Comparison of ENCODE assay signal across 1 cellular context in genomic region chr16:474420-475122, GRCh38.
A peak's percentile ranks its signal among the peaks of the same experiment; 100 is the strongest.
TF ChIP-seq lines count a peak whose summit lies in the region.

No MANE protein-coding gene starts in this region.

TF ChIP-seq in HepG2, 621 proteins besides CTCF, POLR2A, EP300 and RAD21 (continues in another document):
- TF ChIP-seq, protein P1, sequence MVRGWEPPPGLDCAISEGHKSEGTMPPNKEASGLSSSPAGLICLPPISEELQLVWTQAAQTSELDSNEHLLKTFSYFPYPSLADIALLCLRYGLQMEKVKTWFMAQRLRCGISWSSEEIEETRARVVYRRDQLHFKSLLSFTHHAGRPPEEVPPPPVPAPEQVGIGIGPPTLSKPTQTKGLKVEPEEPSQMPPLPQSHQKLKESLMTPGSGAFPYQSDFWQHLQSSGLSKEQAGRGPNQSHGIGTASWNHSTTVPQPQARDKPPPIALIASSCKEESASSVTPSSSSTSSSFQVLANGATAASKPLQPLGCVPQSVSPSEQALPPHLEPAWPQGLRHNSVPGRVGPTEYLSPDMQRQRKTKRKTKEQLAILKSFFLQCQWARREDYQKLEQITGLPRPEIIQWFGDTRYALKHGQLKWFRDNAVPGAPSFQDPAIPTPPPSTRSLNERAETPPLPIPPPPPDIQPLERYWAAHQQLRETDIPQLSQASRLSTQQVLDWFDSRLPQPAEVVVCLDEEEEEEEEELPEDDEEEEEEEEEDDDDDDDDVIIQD (CRISPR knock-in tag; IDR thresholded peaks at IDR 0.05; ENCODE audit: low read depth) = 0 out of 2 replicates have a peak, but pooled peaks have one; percentile 47
- peak; percentile 82 for TF ChIP-seq GATAD2A (CRISPR knock-in tag; IDR thresholded peaks at IDR 0.05)
- 0 out of 2 replicates have a peak, but pooled peaks have one; percentile 54 for TF ChIP-seq ZBTB37 (CRISPR knock-in tag; IDR thresholded peaks at IDR 0.05)
- no peak for TF ChIP-seq TBL1XR1 (IDR thresholded peaks at IDR 0.05; ENCODE audit: borderline replicate concordance, low read length, partially characterized antibody)
- peak; percentile 35; the same call in 1 of the 2 replicates for TF ChIP-seq ZMYM3 (CRISPR knock-in tag; IDR thresholded peaks at IDR 0.05)
- TF ChIP-seq, protein P2, sequence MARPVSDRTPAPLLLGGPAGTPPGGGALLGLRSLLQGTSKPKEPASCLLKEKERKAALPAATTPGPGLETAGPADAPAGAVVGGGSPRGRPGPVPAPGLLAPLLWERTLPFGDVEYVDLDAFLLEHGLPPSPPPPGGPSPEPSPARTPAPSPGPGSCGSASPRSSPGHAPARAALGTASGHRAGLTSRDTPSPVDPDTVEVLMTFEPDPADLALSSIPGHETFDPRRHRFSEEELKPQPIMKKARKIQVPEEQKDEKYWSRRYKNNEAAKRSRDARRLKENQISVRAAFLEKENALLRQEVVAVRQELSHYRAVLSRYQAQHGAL (CRISPR knock-in tag; IDR thresholded peaks at IDR 0.05; ENCODE audit: not compliant biosample characterization) = no peak
- no peak for TF ChIP-seq RNF219 (CRISPR knock-in tag; IDR thresholded peaks at IDR 0.05)
- peak; percentile 87 for TF ChIP-seq SNAI1 (CRISPR knock-in tag; IDR thresholded peaks at IDR 0.05; ENCODE audit: borderline replicate concordance)
- TF ChIP-seq, protein P3, sequence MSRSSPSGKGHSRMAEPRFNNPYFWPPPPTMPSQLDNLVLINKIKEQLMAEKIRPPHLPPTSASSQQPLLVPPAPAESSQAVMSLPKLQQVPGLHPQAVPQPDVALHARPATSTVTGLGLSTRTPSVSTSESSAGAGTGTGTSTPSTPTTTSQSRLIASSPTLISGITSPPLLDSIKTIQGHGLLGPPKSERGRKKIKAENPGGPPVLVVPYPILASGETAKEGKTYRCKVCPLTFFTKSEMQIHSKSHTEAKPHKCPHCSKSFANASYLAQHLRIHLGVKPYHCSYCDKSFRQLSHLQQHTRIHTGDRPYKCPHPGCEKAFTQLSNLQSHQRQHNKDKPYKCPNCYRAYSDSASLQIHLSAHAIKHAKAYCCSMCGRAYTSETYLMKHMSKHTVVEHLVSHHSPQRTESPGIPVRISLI (CRISPR knock-in tag; IDR thresholded peaks at IDR 0.05; ENCODE audit: borderline replicate concordance) = peak; percentile 67; the same call in 1 of the 2 replicates
- TF ChIP-seq TGIF2 (CRISPR knock-in tag; IDR thresholded peaks at IDR 0.05) = 0 out of 2 replicates have a peak, but pooled peaks have one; percentile 24
- TF ChIP-seq POLR2AphosphoS5 (IDR thresholded peaks at IDR 0.05; ENCODE audit: low read depth, low read length) = peak; percentile 78
- no peak for TF ChIP-seq ZFAT (CRISPR knock-in tag; conservative IDR thresholded peaks at IDR 0.05)
- 0 out of 2 replicates have a peak, but pooled peaks have one; percentile 42 for TF ChIP-seq ZSCAN29 (CRISPR knock-in tag; conservative IDR thresholded peaks at IDR 0.05)
- no peak for TF ChIP-seq CERS6 (CRISPR knock-in tag; IDR thresholded peaks at IDR 0.05)
- TF ChIP-seq HMGXB4 (CRISPR knock-in tag; IDR thresholded peaks at IDR 0.05; ENCODE audit: borderline replicate concordance in 1 of 2, low read depth in 1 of 2) = peak in 1 of 2 experiments; percentile 66; a peak in 2 of 4 replicates
- TF ChIP-seq MYPOP (CRISPR knock-in tag; IDR thresholded peaks at IDR 0.05) = peak; percentile 24; the same call in 1 of the 2 replicates
- peak; percentile 68 for TF ChIP-seq ASH2L (IDR thresholded peaks at IDR 0.05; ENCODE audit: insufficient read length, low read depth, low read length)
- peak; percentile 73 for TF ChIP-seq MED1 (CRISPR knock-in tag; IDR thresholded peaks at IDR 0.05)
- TF ChIP-seq HOXA9 (CRISPR knock-in tag; IDR thresholded peaks at IDR 0.05; ENCODE audit: borderline replicate concordance) = no peak
- TF ChIP-seq NR2F6 (IDR thresholded peaks at IDR 0.05) = no peak
- peak; percentile 56; the same call in 1 of the 2 replicates for TF ChIP-seq NR2F6 (CRISPR knock-in tag; IDR thresholded peaks at IDR 0.05)
- TF ChIP-seq KAT8 (CRISPR knock-in tag; IDR thresholded peaks at IDR 0.05) = peak; percentile 61
- TF ChIP-seq ZNF513 (CRISPR knock-in tag; conservative IDR thresholded peaks at IDR 0.05) = no peak
- TF ChIP-seq ETS1 (CRISPR knock-in tag; IDR thresholded peaks at IDR 0.05) = no peak
- TF ChIP-seq MIXL1 (CRISPR knock-in tag; IDR thresholded peaks at IDR 0.05) = no peak; the same call in 1 of the 2 replicates
- peak; percentile 79; the same call in 1 of the 2 replicates for TF ChIP-seq FOXC1 (CRISPR knock-in tag; IDR thresholded peaks at IDR 0.05; ENCODE audit: borderline replicate concordance)
- no peak for TF ChIP-seq ZBTB38 (CRISPR knock-in tag; IDR thresholded peaks at IDR 0.05)
- peak; percentile 79; the same call in 1 of the 2 replicates for TF ChIP-seq ZNF292 (CRISPR knock-in tag; IDR thresholded peaks at IDR 0.05; ENCODE audit: borderline replicate concordance, low read depth)
- TF ChIP-seq, protein P4, sequence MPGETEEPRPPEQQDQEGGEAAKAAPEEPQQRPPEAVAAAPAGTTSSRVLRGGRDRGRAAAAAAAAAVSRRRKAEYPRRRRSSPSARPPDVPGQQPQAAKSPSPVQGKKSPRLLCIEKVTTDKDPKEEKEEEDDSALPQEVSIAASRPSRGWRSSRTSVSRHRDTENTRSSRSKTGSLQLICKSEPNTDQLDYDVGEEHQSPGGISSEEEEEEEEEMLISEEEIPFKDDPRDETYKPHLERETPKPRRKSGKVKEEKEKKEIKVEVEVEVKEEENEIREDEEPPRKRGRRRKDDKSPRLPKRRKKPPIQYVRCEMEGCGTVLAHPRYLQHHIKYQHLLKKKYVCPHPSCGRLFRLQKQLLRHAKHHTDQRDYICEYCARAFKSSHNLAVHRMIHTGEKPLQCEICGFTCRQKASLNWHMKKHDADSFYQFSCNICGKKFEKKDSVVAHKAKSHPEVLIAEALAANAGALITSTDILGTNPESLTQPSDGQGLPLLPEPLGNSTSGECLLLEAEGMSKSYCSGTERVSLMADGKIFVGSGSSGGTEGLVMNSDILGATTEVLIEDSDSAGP (CRISPR knock-in tag; IDR thresholded peaks at IDR 0.05; ENCODE audit: borderline replicate concordance) = peak; percentile 38; the same call in 1 of the 2 replicates
- TF ChIP-seq SP5 (CRISPR knock-in tag; IDR thresholded peaks at IDR 0.05; ENCODE audit: borderline replicate concordance, low read depth) = no peak; the same call in 1 of the 2 replicates
- peak; percentile 74 for TF ChIP-seq IRF2 (CRISPR knock-in tag; IDR thresholded peaks at IDR 0.05)
- TF ChIP-seq, protein P5, sequence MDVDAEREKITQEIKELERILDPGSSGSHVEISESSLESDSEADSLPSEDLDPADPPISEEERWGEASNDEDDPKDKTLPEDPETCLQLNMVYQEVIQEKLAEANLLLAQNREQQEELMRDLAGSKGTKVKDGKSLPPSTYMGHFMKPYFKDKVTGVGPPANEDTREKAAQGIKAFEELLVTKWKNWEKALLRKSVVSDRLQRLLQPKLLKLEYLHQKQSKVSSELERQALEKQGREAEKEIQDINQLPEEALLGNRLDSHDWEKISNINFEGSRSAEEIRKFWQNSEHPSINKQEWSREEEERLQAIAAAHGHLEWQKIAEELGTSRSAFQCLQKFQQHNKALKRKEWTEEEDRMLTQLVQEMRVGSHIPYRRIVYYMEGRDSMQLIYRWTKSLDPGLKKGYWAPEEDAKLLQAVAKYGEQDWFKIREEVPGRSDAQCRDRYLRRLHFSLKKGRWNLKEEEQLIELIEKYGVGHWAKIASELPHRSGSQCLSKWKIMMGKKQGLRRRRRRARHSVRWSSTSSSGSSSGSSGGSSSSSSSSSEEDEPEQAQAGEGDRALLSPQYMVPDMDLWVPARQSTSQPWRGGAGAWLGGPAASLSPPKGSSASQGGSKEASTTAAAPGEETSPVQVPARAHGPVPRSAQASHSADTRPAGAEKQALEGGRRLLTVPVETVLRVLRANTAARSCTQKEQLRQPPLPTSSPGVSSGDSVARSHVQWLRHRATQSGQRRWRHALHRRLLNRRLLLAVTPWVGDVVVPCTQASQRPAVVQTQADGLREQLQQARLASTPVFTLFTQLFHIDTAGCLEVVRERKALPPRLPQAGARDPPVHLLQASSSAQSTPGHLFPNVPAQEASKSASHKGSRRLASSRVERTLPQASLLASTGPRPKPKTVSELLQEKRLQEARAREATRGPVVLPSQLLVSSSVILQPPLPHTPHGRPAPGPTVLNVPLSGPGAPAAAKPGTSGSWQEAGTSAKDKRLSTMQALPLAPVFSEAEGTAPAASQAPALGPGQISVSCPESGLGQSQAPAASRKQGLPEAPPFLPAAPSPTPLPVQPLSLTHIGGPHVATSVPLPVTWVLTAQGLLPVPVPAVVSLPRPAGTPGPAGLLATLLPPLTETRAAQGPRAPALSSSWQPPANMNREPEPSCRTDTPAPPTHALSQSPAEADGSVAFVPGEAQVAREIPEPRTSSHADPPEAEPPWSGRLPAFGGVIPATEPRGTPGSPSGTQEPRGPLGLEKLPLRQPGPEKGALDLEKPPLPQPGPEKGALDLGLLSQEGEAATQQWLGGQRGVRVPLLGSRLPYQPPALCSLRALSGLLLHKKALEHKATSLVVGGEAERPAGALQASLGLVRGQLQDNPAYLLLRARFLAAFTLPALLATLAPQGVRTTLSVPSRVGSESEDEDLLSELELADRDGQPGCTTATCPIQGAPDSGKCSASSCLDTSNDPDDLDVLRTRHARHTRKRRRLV (CRISPR knock-in tag; IDR thresholded peaks at IDR 0.05) = peak; percentile 72; the same call in 1 of the 2 replicates
- no peak for TF ChIP-seq ZKSCAN5 (CRISPR knock-in tag; IDR thresholded peaks at IDR 0.05)
- no peak for TF ChIP-seq TCF7L2 (IDR thresholded peaks at IDR 0.05; ENCODE audit: low read depth, low read length)
- TF ChIP-seq MAF1 (CRISPR knock-in tag; IDR thresholded peaks at IDR 0.05; ENCODE audit: borderline replicate concordance) = 0 out of 2 replicates have a peak, but pooled peaks have one; percentile 70
